ENCODE assay signal across 16 cellular contexts in the genomic region with DNA sequence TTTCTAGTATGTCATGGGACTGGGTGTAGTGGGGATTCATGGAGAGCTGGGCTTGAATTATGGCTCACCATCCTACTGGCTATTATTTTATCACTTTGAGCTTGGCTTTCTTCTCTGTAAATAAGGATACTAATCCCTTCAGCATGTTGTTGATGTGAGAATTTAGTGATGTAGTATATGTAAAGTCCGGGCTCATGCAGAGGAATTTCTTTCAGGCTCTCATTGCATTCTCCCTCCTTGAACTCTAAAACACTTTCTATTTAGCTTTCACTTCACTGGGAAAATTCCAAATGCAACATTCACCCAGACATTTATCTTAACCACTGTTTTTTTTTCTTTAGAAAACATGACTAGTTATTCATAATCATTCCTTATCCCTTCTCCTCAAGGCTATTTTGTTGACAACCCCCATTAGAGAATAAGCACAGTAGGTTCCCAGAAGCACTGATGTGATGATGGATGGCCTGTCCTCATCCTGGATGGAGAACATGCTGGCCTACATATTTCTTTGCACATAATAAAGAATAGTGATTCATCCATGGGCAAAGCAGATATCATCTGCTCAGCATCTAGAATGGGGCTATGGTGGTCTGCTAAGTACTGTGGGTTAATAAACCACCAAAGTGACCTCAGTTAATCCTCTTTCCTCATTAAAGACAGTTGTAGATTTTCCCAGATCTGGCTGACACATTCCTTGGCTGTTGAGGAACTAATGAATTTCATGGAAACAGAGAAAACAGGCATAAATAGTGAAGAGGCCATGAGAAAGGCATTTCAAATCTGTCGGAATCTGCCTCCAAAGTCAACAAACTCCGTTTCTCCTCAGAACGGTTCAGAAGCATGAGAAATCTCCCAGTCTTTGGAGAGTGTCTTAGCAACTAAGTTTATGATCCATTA.
A peak's percentile ranks its signal among the peaks of the same experiment; 100 is the strongest.
DNase-seq lines count a peak whose midpoint lies in the region; TF ChIP-seq lines count a peak whose summit lies in the region.
"Had no signal": no experiment of that assay in that cellular context is flagged by ENCODE, and none has a peak within 500 bp of the region (broad histone marks: within the 10 kb centered on the region; RNA-seq: fewer than 3 reads in every experiment).

No MANE protein-coding gene starts in this region.

- no peak overlapping the region for H3K4me2 ChIP-seq in OCI-LY7 (ENCODE audit: low read length)

- H3K79me2 ChIP-seq in OCI-LY7 (ENCODE audit: insufficient read depth, low read depth, low read length): no peaks in the 10 kb centered on the region

- no peak overlapping the region for H2AFZ ChIP-seq in OCI-LY7 (ENCODE audit: low read length)

- no peaks in the 10 kb centered on the region for H3K36me3 ChIP-seq in OCI-LY7 (ENCODE audit: insufficient read depth, low read length)
- H3K36me3 ChIP-seq: neutrophil, tibial nerve had no signal

- H3K27ac Mint-ChIP-seq in glutamatergic neuron (ENCODE audit: unreplicated experiment): no peak overlapping the region
- H3K27ac Mint-ChIP-seq: activated CD4-positive, alpha-beta memory T cell treated with anti-CD3 and anti-CD28 coated beads, Interleukin-2, amount 10 ng/mL, durations not matched to agents 7 days and 5 days; activated naive CD8-positive, alpha-beta T cell treated with anti-CD3 and anti-CD28 coated beads for 36 hours; immature natural killer cell had no signal

- intact Hi-C loops in OCI-LY7 (cut with micrococcal nuclease; ENCODE audit: unreplicated experiment): no loop called here

- no peaks in the 10 kb centered on the region for H3K36me3 Mint-ChIP-seq in glutamatergic neuron (ENCODE audit: unreplicated experiment)
- H3K36me3 Mint-ChIP-seq: activated naive CD8-positive, alpha-beta T cell treated with anti-CD3 and anti-CD28 coated beads for 36 hours; immature natural killer cell had no signal

- no peaks in the 10 kb centered on the region for H3K4me1 ChIP-seq in OCI-LY7 (ENCODE audit: insufficient read depth, low read length, poor library complexity, severe bottlenecking)

- peak overlapping the region; percentile 11 for H3K4me3 ChIP-seq in coronary artery
- no peak overlapping the region for H3K4me3 ChIP-seq in OCI-LY7 (ENCODE audit: low read depth, low read length, poor library complexity, severe bottlenecking)
- H3K4me3 ChIP-seq: tibial nerve had no signal

- TF ChIP-seq CTCF in coronary artery (IDR thresholded peaks at IDR 0.05): no peak
- no peak for TF ChIP-seq CTCF in OCI-LY7 (conservative IDR thresholded peaks at IDR 0.05; ENCODE audit: low read length)
- no peak for TF ChIP-seq CTCF in glutamatergic neuron (IDR thresholded peaks at IDR 0.05; ENCODE audit: partially characterized antibody, unreplicated experiment)

- H3K27me3 Mint-ChIP-seq in glutamatergic neuron (ENCODE audit: unreplicated experiment): no peaks in the 10 kb centered on the region
- H3K27me3 Mint-ChIP-seq: activated CD4-positive, alpha-beta memory T cell treated with anti-CD3 and anti-CD28 coated beads, Interleukin-2, amount 10 ng/mL, durations not matched to agents 7 days and 5 days had no signal

- no peaks in the 10 kb centered on the region for H3K9me3 ChIP-seq in OCI-LY7 (ENCODE audit: low read length)
- H3K9me3 ChIP-seq: neutrophil, tibial nerve had no signal

- BruUV-seq in OCI-LY7 (replicated peaks; lab: Mats Ljungman, UMichigan): no TSS peak

- H3K27ac ChIP-seq in coronary artery (peak overlapping the region; percentile 41 to 78), OCI-LY7 (ENCODE audit: low read depth, low read length, poor library complexity, severe bottlenecking) (no peak overlapping the region)
- H3K27ac ChIP-seq: neutrophil had no signal

- no peaks in the 10 kb centered on the region for H4K20me1 ChIP-seq in OCI-LY7 (ENCODE audit: insufficient read depth, low read length)

- POLR2A ChIA-PET in OCI-LY7 (lab: Charles Lee): no interaction called here

- H3K9me3 Mint-ChIP-seq in glutamatergic neuron (ENCODE audit: unreplicated experiment): peaks cover 3% of the 10 kb centered on the region
- H3K9me3 Mint-ChIP-seq: activated CD4-positive, alpha-beta memory T cell treated with anti-CD3 and anti-CD28 coated beads, Interleukin-2, amount 10 ng/mL, durations not matched to agents 7 days and 5 days; activated naive CD8-positive, alpha-beta T cell treated with anti-CD3 and anti-CD28 coated beads for 36 hours; immature natural killer cell had no signal

- DNase-seq in GM04503 (ENCODE audit: low read depth) (peak; percentile 86), coronary artery (ENCODE audit: low spot score) (no peak), kidney glomerular epithelial cell (lab: John Stamatoyannopoulos, UW) (peak; percentile 98), smooth muscle cell of the brain vasculature (ENCODE audit: low read depth, low spot score) (peak; percentile 41), COR-L47 (lab: John Stamatoyannopoulos, UW) (no peak), GF-D8 (lab: John Stamatoyannopoulos, UW) (no peak), OCI-LY7 (ENCODE audit: low spot score) (no peak), glutamatergic neuron (no peak)
- DNase-seq: activated CD4-positive, alpha-beta memory T cell treated with anti-CD3 and anti-CD28 coated beads, Interleukin-2, amount 10 ng/mL, durations not matched to agents 7 days and 5 days; activated naive CD8-positive, alpha-beta T cell treated with anti-CD3 and anti-CD28 coated beads for 36 hours; GOT3; immature natural killer cell; NCI-H146; T-helper 2 cell had no signal

- CTCF ChIA-PET in OCI-LY7 (lab: Charles Lee; ENCODE audit: unreplicated experiment): no interaction called here

- H3K4me3 Mint-ChIP-seq in glutamatergic neuron (ENCODE audit: unreplicated experiment): no peak overlapping the region
- H3K4me3 Mint-ChIP-seq: activated CD4-positive, alpha-beta memory T cell treated with anti-CD3 and anti-CD28 coated beads, Interleukin-2, amount 10 ng/mL, durations not matched to agents 7 days and 5 days; activated naive CD8-positive, alpha-beta T cell treated with anti-CD3 and anti-CD28 coated beads for 36 hours; immature natural killer cell had no signal

- peaks cover 14% of the 10 kb centered on the region for H3K4me1 Mint-ChIP-seq in glutamatergic neuron (ENCODE audit: low read depth, unreplicated experiment)
- H3K4me1 Mint-ChIP-seq: activated CD4-positive, alpha-beta memory T cell treated with anti-CD3 and anti-CD28 coated beads, Interleukin-2, amount 10 ng/mL, durations not matched to agents 7 days and 5 days; activated naive CD8-positive, alpha-beta T cell treated with anti-CD3 and anti-CD28 coated beads for 36 hours; immature natural killer cell had no signal

- no peaks in the 10 kb centered on the region for H3K9me2 ChIP-seq in OCI-LY7 (ENCODE audit: insufficient read depth, low read length)

Comparison
In these comparisons a context has a peak if more than half of its experiments do, and no peak if none do; other contexts are left out.
1. DNase-seq: peak in GM04503 (single experiment), kidney glomerular epithelial cell (single experiment) and smooth muscle cell of the brain vasculature (single experiment); none in coronary artery (single experiment), COR-L47 (single experiment), GF-D8 (single experiment), OCI-LY7 (single experiment) and glutamatergic neuron (single experiment).